In genomic region chr2:98445708-98446577, GRCh38 we compare ENCODE assay signal across 8 cellular contexts. TPM values are rescaled to one million over a fixed set of nuclear protein-coding genes. Genes with fewer than 3 reads are reported as not detected.
DNase-seq lines count a peak whose midpoint lies in the region; ATAC-seq and TF ChIP-seq lines count a peak whose summit lies in the region.

No MANE protein-coding gene starts in this region.

- H3K4me3 Mint-ChIP-seq in WTC11 = peak overlapping the region; percentile 90

- H3K27me3 Mint-ChIP-seq in WTC11 (ENCODE audit: low read depth) = no peaks in the 10 kb centered on the region

- peak overlapping the region; percentile 78 for H3K27ac Mint-ChIP-seq in WTC11

- H3K9me3 Mint-ChIP-seq in WTC11 = no peaks in the 10 kb centered on the region

- H3K4me1 ChIP-seq in HAP-1 = peaks cover 30% of the 10 kb centered on the region

- TF ChIP-seq CTCF in AG04450 (IDR thresholded peaks at IDR 0.05; ENCODE audit: low read depth, low read length) (no peak), WTC11 (IDR thresholded peaks at IDR 0.05) (no peak), fibroblast of the aortic adventitia (IDR thresholded peaks at IDR 0.05; ENCODE audit: insufficient read depth, low read length) (no peak)

- H3K4me1 Mint-ChIP-seq in WTC11 = peaks cover 75% of the 10 kb centered on the region

- H3K36me3 Mint-ChIP-seq in WTC11 = no peaks in the 10 kb centered on the region

- ATAC-seq in WTC11 (no peak), HG03354 (IDR thresholded peaks at IDR 0.05; ENCODE audit: poor library complexity, severe bottlenecking, unreplicated experiment) (no peak)

- in situ Hi-C loops in HAP-1 (cut with MboI; ENCODE audit: low sequenced_read_pairs) = no loop called here

- H3K27me3 ChIP-seq in AG04450 (ENCODE audit: control insufficient read depth, insufficient read depth, low read length) (no peaks in the 10 kb centered on the region), HAP-1 (ENCODE audit: low read depth) (no peaks in the 10 kb centered on the region)

- no peaks in the 10 kb centered on the region for H3K36me3 ChIP-seq in HAP-1 (replicated peaks)

- H3K9me3 ChIP-seq in AG04450 (ENCODE audit: control insufficient read depth, insufficient read depth, low read length) = no peaks in the 10 kb centered on the region
- no peaks in the 10 kb centered on the region for H3K9me3 ChIP-seq in HAP-1

- POLR2A ChIA-PET in AG04450 (lab: Yijun Ruan, JAX) (no interaction called here), WTC11 (lab: Charles Lee) (no interaction called here)

- DNase-seq in AG04450 (ENCODE audit: low read depth, low spot score) (no peak), HAP-1 (ENCODE audit: low spot score in 2 of 2) (peak; percentile 16 to 62), WTC11 (ENCODE audit: low spot score) (no peak), fibroblast of the aortic adventitia (ENCODE audit: low read depth) (no peak), retina (peak; percentile 30), HPDE6-E6E7 (ENCODE audit: extremely low spot score) (no peak), DMS79 treated with DMSO at 0.1 percent for 48 hours (lab: John Stamatoyannopoulos, UW) (no peak)

- H3K27ac ChIP-seq in AG04450 (ENCODE audit: low read depth, low read length) = no peak overlapping the region

- CTCF ChIA-PET in AG04450 (lab: Charles Lee) (interaction anchor here (1.1 kb wide), 1 partner anchor 156 kb away, joined by 3 read pairs; no protein-coding TSS in a partner anchor), WTC11 (lab: Charles Lee) (no interaction called here)

- peak overlapping the region; percentile 75 for H3K4me3 ChIP-seq in AG04450 (ENCODE audit: low read depth, low read length)
- H3K4me3 ChIP-seq in HAP-1 = peak overlapping the region; percentile 49
- H3K4me3 ChIP-seq in fibroblast of the aortic adventitia (ENCODE audit: low read depth, low read length) = peak overlapping the region; percentile 85

TF ChIP-seq in WTC11, 78 proteins besides CTCF, POLR2A, EP300 and RAD21:
- TF ChIP-seq GABPB1 (CRISPR knock-in tag; IDR thresholded peaks at IDR 0.05) (no peak), FOXJ3 (CRISPR knock-in tag; IDR thresholded peaks at IDR 0.05; ENCODE audit: borderline replicate concordance) (no peak), SMAD3 (CRISPR knock-in tag; IDR thresholded peaks at IDR 0.05; ENCODE audit: borderline replicate concordance) (no peak), ATF1 (CRISPR knock-in tag; IDR thresholded peaks at IDR 0.05) (no peak), MLX (CRISPR knock-in tag; IDR thresholded peaks at IDR 0.05) (no peak), ZNF121 (CRISPR knock-in tag; IDR thresholded peaks at IDR 0.05) (no peak), EMX1 (CRISPR knock-in tag; IDR thresholded peaks at IDR 0.05) (no peak), ZNF532 (CRISPR knock-in tag; IDR thresholded peaks at IDR 0.05; ENCODE audit: borderline replicate concordance) (no peak), ZNF263 (CRISPR knock-in tag; IDR thresholded peaks at IDR 0.05; ENCODE audit: low read depth) (no peak), ERG (CRISPR knock-in tag; IDR thresholded peaks at IDR 0.05) (no peak), CDX4 (CRISPR knock-in tag; IDR thresholded peaks at IDR 0.05; ENCODE audit: borderline replicate concordance) (no peak), ZNF425 (CRISPR knock-in tag; conservative IDR thresholded peaks at IDR 0.05) (no peak), E2F4 (CRISPR knock-in tag; IDR thresholded peaks at IDR 0.05; ENCODE audit: borderline replicate concordance, low read depth) (no peak)

RNA-seq across cellular contexts. Expression of gene INPP4A, which starts 1.3 kb away (rescaled TPM):
- polyA plus RNA-seq in AG04450 (2011; rRNA removed) = 12.9 and 15.3 TPM in 2 replicates
- polyA minus RNA-seq in AG04450 (2011; rRNA and poly(A)+ RNA removed) = 34.5 and 47.9 TPM in 2 replicates
- total RNA-seq in WTC11 (2021) (31.7 to 38.3 TPM (median 33.4 TPM) in 3 replicates), fibroblast of the aortic adventitia (ENCODE audit: low replicate concordance) (11.2 and 16.2 TPM in 2 replicates)

Comparison
In these comparisons a context has a peak if more than half of its experiments do, and no peak if none do; other contexts are left out.
1. DNase-seq: peak in HAP-1 (2 of 2) and retina (single experiment); none in AG04450 (single experiment), WTC11 (single experiment), fibroblast of the aortic adventitia (single experiment), HPDE6-E6E7 (single experiment) and DMS79 treated with DMSO at 0.1 percent for 48 hours (single experiment).
2. Peak in every context shown above with its lines, with median percentiles within 50 percentile points of each other: H3K4me3 ChIP-seq.